Comparison of ENCODE assay signal across 2 cellular contexts in genomic region chr4:185868983-185869938, GRCh38.
TF ChIP-seq lines count a peak whose summit lies in the region.

No MANE protein-coding gene starts in this region.

TF ChIP-seq in liver, 16 proteins besides CTCF, POLR2A, EP300 and RAD21:
- no peak for TF ChIP-seq ATF3 (IDR thresholded peaks at IDR 0.05)
- TF ChIP-seq FOXA1 (IDR thresholded peaks at IDR 0.05) = no peak
- TF ChIP-seq SP1 (IDR thresholded peaks at IDR 0.05) = peak; percentile 46
- TF ChIP-seq ZBTB33 (IDR thresholded peaks at IDR 0.05) = no peak
- TF ChIP-seq NR2F2 (IDR thresholded peaks at IDR 0.05) = no peak
- TF ChIP-seq HNF4A (conservative IDR thresholded peaks at IDR 0.05) = peak; percentile 70 to 74
- TF ChIP-seq GABPA (IDR thresholded peaks at IDR 0.05 in 1 of 2, conservative IDR thresholded peaks at IDR 0.05 in 1 of 2) = no peak
- no peak for TF ChIP-seq TAF1 (conservative IDR thresholded peaks at IDR 0.05)
- no peak for TF ChIP-seq JUND (IDR thresholded peaks at IDR 0.05)
- peak; percentile 29 for TF ChIP-seq HNF4G (IDR thresholded peaks at IDR 0.05)
- TF ChIP-seq YY1 (IDR thresholded peaks at IDR 0.05) = no peak

TF ChIP-seq in HepG2, 621 proteins besides CTCF, POLR2A, EP300 and RAD21:
- TF ChIP-seq ZNF772 (CRISPR knock-in tag; IDR thresholded peaks at IDR 0.05) = no peak
- no peak for TF ChIP-seq PHF5A (CRISPR knock-in tag; IDR thresholded peaks at IDR 0.05; ENCODE audit: low read depth, unreplicated experiment)
- TF ChIP-seq ZNF343 (CRISPR knock-in tag; IDR thresholded peaks at IDR 0.05) = no peak
- TF ChIP-seq PAF1 (CRISPR knock-in tag; IDR thresholded peaks at IDR 0.05) = no peak
- no peak for TF ChIP-seq ZNF101 (CRISPR knock-in tag; IDR thresholded peaks at IDR 0.05; ENCODE audit: borderline replicate concordance, low read depth)
- no peak for TF ChIP-seq NFKBIZ (CRISPR knock-in tag; IDR thresholded peaks at IDR 0.05)
- TF ChIP-seq ZNF253 (CRISPR knock-in tag; IDR thresholded peaks at IDR 0.05; ENCODE audit: borderline replicate concordance) = no peak
- TF ChIP-seq NCOA1 (CRISPR knock-in tag; IDR thresholded peaks at IDR 0.05) = no peak
- no peak for TF ChIP-seq SMC3 (IDR thresholded peaks at IDR 0.05; ENCODE audit: low read length)
- no peak for TF ChIP-seq CHD4 (IDR thresholded peaks at IDR 0.05; ENCODE audit: borderline replicate concordance, low read length)
- no peak for TF ChIP-seq PRDM4 (CRISPR knock-in tag; IDR thresholded peaks at IDR 0.05; ENCODE audit: borderline replicate concordance)
- no peak for TF ChIP-seq DDIT3 (CRISPR knock-in tag; IDR thresholded peaks at IDR 0.05)
